ENCODE assay signal across 29 cellular contexts in genomic region chr9:91436841-91437240, GRCh38.
"Had no signal": no experiment of that assay in that cellular context is flagged by ENCODE, and none has a peak within 500 bp of the region (broad histone marks: within the 10 kb centered on the region; RNA-seq: fewer than 3 reads in every experiment).

No MANE protein-coding gene starts in this region.

- H3K9me3 Mint-ChIP-seq: dendritic cell treated with granulocyte-macrophage colony-stimulating factor and Interleukin-4, amounts not matched to agents 40 ng/mL and 50 ng/mL, for 4 days; effector memory CD8-positive, alpha-beta T cell; endodermal cell had no signal

- H3K9me3 ChIP-seq: colonic mucosa, esophagus muscularis mucosa, esophagus squamous epithelium, gastrocnemius medialis, gastroesophageal sphincter, heart left ventricle, heart right ventricle had no signal

- H3K27ac Mint-ChIP-seq: dendritic cell treated with granulocyte-macrophage colony-stimulating factor and Interleukin-4, amounts not matched to agents 40 ng/mL and 50 ng/mL, for 4 days; effector memory CD8-positive, alpha-beta T cell; endodermal cell had no signal

- ATAC-seq: effector memory CD8-positive, alpha-beta T cell; esophagus mucosa; foreskin keratinocyte; gastrocnemius medialis; gastroesophageal sphincter; heart left ventricle; heart right ventricle had no signal

- H3K4me3 ChIP-seq: colonic mucosa, coronary artery, dorsolateral prefrontal cortex, esophagus muscularis mucosa, esophagus squamous epithelium, gastrocnemius medialis, gastroesophageal sphincter, heart left ventricle, heart right ventricle had no signal

- FAIRE-seq: colon, endometrium, endothelial cell of umbilical vein, frontal cortex had no signal

- H3K4me1 Mint-ChIP-seq: endodermal cell had no signal

- H3K27me3 ChIP-seq: colonic mucosa, dorsolateral prefrontal cortex, esophagus muscularis mucosa, gastrocnemius medialis, gastroesophageal sphincter had no signal

- H3K4me1 ChIP-seq: colonic mucosa, gastrocnemius medialis had no signal

- H3K36me3 ChIP-seq: colonic mucosa, esophagus muscularis mucosa, esophagus squamous epithelium, gastrocnemius medialis, gastroesophageal sphincter, heart left ventricle, heart right ventricle had no signal

- H3K27ac ChIP-seq: colonic mucosa, coronary artery, dorsolateral prefrontal cortex, epithelial cell of prostate, esophagus muscularis mucosa, esophagus squamous epithelium, foreskin keratinocyte, gastrocnemius medialis, gastroesophageal sphincter, heart left ventricle, heart right ventricle had no signal

- DNase-seq: colonic mucosa; cortex of kidney; dermis blood vessel endothelial cell; dorsolateral prefrontal cortex; effector CD4-positive, alpha-beta T cell; effector CD8-positive, alpha-beta T cell; effector memory CD4-positive, alpha-beta T cell; effector memory CD8-positive, alpha-beta T cell; endodermal cell; erythroblast; esophagus squamous epithelium; foreskin fibroblast; foreskin keratinocyte; foreskin melanocyte; gastrocnemius medialis; glutamatergic neuron; head of caudate nucleus; heart left ventricle; heart right ventricle had no signal

- H3K4me3 Mint-ChIP-seq: dendritic cell treated with granulocyte-macrophage colony-stimulating factor and Interleukin-4, amounts not matched to agents 40 ng/mL and 50 ng/mL, for 4 days; effector memory CD8-positive, alpha-beta T cell; endodermal cell had no signal
